Comparison of ENCODE assay signal across 8 cellular contexts in genomic region chr4:11471613-11472012, GRCh38. TPM values are rescaled to one million over a fixed set of nuclear protein-coding genes. Genes with fewer than 3 reads are reported as not detected.
A peak's percentile ranks its signal among the peaks of the same experiment; 100 is the strongest.
DNase-seq lines count a peak whose midpoint lies in the region; ATAC-seq and TF ChIP-seq lines count a peak whose summit lies in the region.

No MANE protein-coding gene starts in this region.

- peaks cover 2% of the 10 kb centered on the region for H3K27me3 Mint-ChIP-seq in activated CD4-positive, alpha-beta T cell treated with anti-CD3 and anti-CD28 coated beads, Interleukin-2, amount 10 ng/mL, durations not matched to agents 24 days and 14 days

- peak; percentile 87 for DNase-seq in activated CD4-positive, alpha-beta T cell treated with anti-CD3 and anti-CD28 coated beads, Interleukin-2, amount 10 ng/mL, durations not matched to agents 24 days and 14 days
- DNase-seq in fibroblast of pulmonary artery (ENCODE audit: low read depth): peak; percentile 29
- DNase-seq in stimulated activated effector memory CD8-positive, alpha-beta T cell treated with anti-CD3 and anti-CD28 coated beads, Interleukin-12 subunit alpha, Interleukin-12 subunit beta, amount 100 ng/mL, for 72 hours (ENCODE audit: low spot score in 2 of 2): peak in 1 of 2 donors; percentile 57
- DNase-seq in SJCRH30: no peak
- DNase-seq in COR-L47 (lab: John Stamatoyannopoulos, UW): no peak
- DNase-seq in esophagus muscularis mucosa (ENCODE audit: extremely low spot score): no peak

- no peaks in the 10 kb centered on the region for H3K27me3 ChIP-seq in SJCRH30
- no peaks in the 10 kb centered on the region for H3K27me3 ChIP-seq in esophagus muscularis mucosa

- no peak overlapping the region for H3K27ac ChIP-seq in SJCRH30
- H3K27ac ChIP-seq in esophagus muscularis mucosa (replicated peaks in 1 of 4): no peak overlapping the region

- no peaks in the 10 kb centered on the region for H3K4me1 ChIP-seq in SJCRH30
- H3K4me1 ChIP-seq in esophagus muscularis mucosa: no peaks in the 10 kb centered on the region

- H3K36me3 Mint-ChIP-seq in activated CD4-positive, alpha-beta T cell treated with anti-CD3 and anti-CD28 coated beads, Interleukin-2, amount 10 ng/mL, durations not matched to agents 24 days and 14 days (ENCODE audit: low read depth): peaks cover 3% of the 10 kb centered on the region
- H3K36me3 Mint-ChIP-seq in stimulated activated effector memory CD8-positive, alpha-beta T cell treated with anti-CD3 and anti-CD28 coated beads, Interleukin-12 subunit alpha, Interleukin-12 subunit beta, amount 100 ng/mL, for 72 hours: no peaks in the 10 kb centered on the region

- H3K4me3 ChIP-seq in fibroblast of pulmonary artery (replicated peaks; ENCODE audit: low read depth, low read length) (peak overlapping the region; percentile 11), SJCRH30 (no peak overlapping the region), esophagus muscularis mucosa (peak overlapping the region in 2 of 4 donors; percentile 9 to 20)

- H3K4me1 Mint-ChIP-seq in activated CD4-positive, alpha-beta T cell treated with anti-CD3 and anti-CD28 coated beads, Interleukin-2, amount 10 ng/mL, durations not matched to agents 24 days and 14 days: peaks cover 36% of the 10 kb centered on the region
- peaks cover 36% of the 10 kb centered on the region for H3K4me1 Mint-ChIP-seq in stimulated activated effector memory CD8-positive, alpha-beta T cell treated with anti-CD3 and anti-CD28 coated beads, Interleukin-12 subunit alpha, Interleukin-12 subunit beta, amount 100 ng/mL, for 72 hours

- no peak for TF ChIP-seq POLR2A in esophagus muscularis mucosa (IDR thresholded peaks at IDR 0.05; ENCODE audit: low read depth)

- H3K36me3 ChIP-seq in SJCRH30 (no peaks in the 10 kb centered on the region), esophagus muscularis mucosa (no peaks in the 10 kb centered on the region)

- no peak for TF ChIP-seq CTCF in fibroblast of pulmonary artery (IDR thresholded peaks at IDR 0.05; ENCODE audit: low read length, missing control alignments)
- TF ChIP-seq CTCF in esophagus muscularis mucosa (IDR thresholded peaks at IDR 0.05): no peak

- ATAC-seq in GM19395 (IDR thresholded peaks at IDR 0.05; ENCODE audit: unreplicated experiment): peak; percentile 70
- ATAC-seq in HG03196 (IDR thresholded peaks at IDR 0.05; ENCODE audit: unreplicated experiment): peak; percentile 73
- ATAC-seq in stimulated activated effector memory CD8-positive, alpha-beta T cell treated with anti-CD3 and anti-CD28 coated beads, Interleukin-12 subunit alpha, Interleukin-12 subunit beta, amount 100 ng/mL, for 72 hours: peak; percentile 97

- peak overlapping the region; percentile 68 for H3K4me3 Mint-ChIP-seq in activated CD4-positive, alpha-beta T cell treated with anti-CD3 and anti-CD28 coated beads, Interleukin-2, amount 10 ng/mL, durations not matched to agents 24 days and 14 days
- H3K4me3 Mint-ChIP-seq in stimulated activated effector memory CD8-positive, alpha-beta T cell treated with anti-CD3 and anti-CD28 coated beads, Interleukin-12 subunit alpha, Interleukin-12 subunit beta, amount 100 ng/mL, for 72 hours: peak overlapping the region; percentile 45

- H3K9me3 Mint-ChIP-seq in activated CD4-positive, alpha-beta T cell treated with anti-CD3 and anti-CD28 coated beads, Interleukin-2, amount 10 ng/mL, durations not matched to agents 24 days and 14 days: peaks cover 9% of the 10 kb centered on the region
- peaks cover 7% of the 10 kb centered on the region for H3K9me3 Mint-ChIP-seq in stimulated activated effector memory CD8-positive, alpha-beta T cell treated with anti-CD3 and anti-CD28 coated beads, Interleukin-12 subunit alpha, Interleukin-12 subunit beta, amount 100 ng/mL, for 72 hours

- no peaks in the 10 kb centered on the region for H3K9me3 ChIP-seq in SJCRH30 (replicated peaks)
- no peaks in the 10 kb centered on the region for H3K9me3 ChIP-seq in esophagus muscularis mucosa

- no peak for TF ChIP-seq EP300 in esophagus muscularis mucosa (IDR thresholded peaks at IDR 0.05)

- H3K27ac Mint-ChIP-seq in activated CD4-positive, alpha-beta T cell treated with anti-CD3 and anti-CD28 coated beads, Interleukin-2, amount 10 ng/mL, durations not matched to agents 24 days and 14 days: peak overlapping the region; percentile 92
- peak overlapping the region; percentile 72 for H3K27ac Mint-ChIP-seq in stimulated activated effector memory CD8-positive, alpha-beta T cell treated with anti-CD3 and anti-CD28 coated beads, Interleukin-12 subunit alpha, Interleukin-12 subunit beta, amount 100 ng/mL, for 72 hours

- intact Hi-C loops in activated CD4-positive, alpha-beta T cell treated with anti-CD3 and anti-CD28 coated beads, Interleukin-2, amount 10 ng/mL, durations not matched to agents 24 days and 14 days (cut with micrococcal nuclease): loop anchor here (1.0 to 10.0 kb wide), 4 partner anchors 9 to 889 kb away; no protein-coding TSS in a partner anchor
- intact Hi-C loops in esophagus muscularis mucosa (cut with DNase I): no loop called here

- 60% methylated on average over 4 of the region's 4 CpGs for WGBS in esophagus muscularis mucosa

RNA-seq across cellular contexts. Expression of gene HS3ST1, which starts 42.9 kb away (rescaled TPM):
- total RNA-seq in activated CD4-positive, alpha-beta T cell treated with anti-CD3 and anti-CD28 coated beads, Interleukin-2, amount 10 ng/mL, durations not matched to agents 24 days and 14 days: 0.23 and 0.66 TPM in 2 replicates
- total RNA-seq in SJCRH30 (2014; rRNA removed; shearing (Covaris generic)): not detected in 2 replicates
- total RNA-seq in esophagus muscularis mucosa: 10 to 100 TPM in 1 of 4 donors, 1 to 10 TPM in 3; 3.1 to 12.5 (median 5.4) TPM

Comparison
In these comparisons a context has a peak if more than half of its experiments do, and no peak if none do; other contexts are left out.
1. DNase-seq: peak in activated CD4-positive, alpha-beta T cell treated with anti-CD3 and anti-CD28 coated beads, Interleukin-2, amount 10 ng/mL, durations not matched to agents 24 days and 14 days (single experiment) and fibroblast of pulmonary artery (single experiment); none in SJCRH30 (0 of 2), COR-L47 (single experiment) and esophagus muscularis mucosa (single experiment).
2. Peak in every context shown above with its lines, with median percentiles within 50 percentile points of each other: ATAC-seq.